ENCODE assay signal across 8 cellular contexts in the genomic region with DNA sequence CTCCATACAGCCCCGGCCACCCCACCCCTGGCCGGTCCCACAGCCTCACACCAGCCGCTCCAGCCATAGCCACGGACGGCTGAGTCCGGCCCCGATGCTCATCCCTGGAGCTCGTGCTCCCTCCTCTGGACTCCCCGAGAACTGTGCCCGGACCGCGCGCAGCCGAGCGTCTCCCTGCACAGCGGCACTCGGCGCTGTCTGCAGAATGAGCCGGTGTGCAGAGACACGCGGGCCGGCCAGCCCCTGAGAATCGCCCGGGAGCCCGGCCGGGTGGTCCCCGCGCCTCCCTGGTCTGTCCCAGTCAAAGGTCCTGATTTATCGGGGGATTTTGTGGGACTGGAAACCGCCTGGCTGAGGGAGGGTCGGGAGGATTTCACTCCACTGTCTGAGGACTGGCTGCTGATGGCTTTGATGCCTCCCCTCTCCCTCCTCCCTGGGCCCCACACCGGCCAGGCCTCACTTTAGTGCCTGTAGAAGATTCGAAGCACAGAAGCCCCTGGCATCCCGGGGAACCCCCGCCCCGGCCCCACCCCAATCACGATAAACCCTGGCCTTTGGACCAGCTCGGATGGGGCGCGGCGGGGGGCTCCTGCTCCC.
A peak's percentile ranks its signal among the peaks of the same experiment; 100 is the strongest.
DNase-seq lines count a peak whose midpoint lies in the region; ATAC-seq and TF ChIP-seq lines count a peak whose summit lies in the region.

No MANE protein-coding gene starts in this region.

- no peak for TF ChIP-seq POLR2A in HCT116 (IDR thresholded peaks at IDR 0.05; ENCODE audit: borderline replicate concordance, extremely low read depth, insufficient read depth, insufficient read length)
- no peak for TF ChIP-seq POLR2A in esophagus squamous epithelium (IDR thresholded peaks at IDR 0.05)

- no peaks in the 10 kb centered on the region for H3K9me3 ChIP-seq in CD4-positive, CD25-positive, alpha-beta regulatory T cell (ENCODE audit: control insufficient read depth in 2 of 2, low read length in 2 of 2)
- no peaks in the 10 kb centered on the region for H3K9me3 ChIP-seq in HCT116 (ENCODE audit: control insufficient read depth in 1 of 2, insufficient read depth in 1 of 2, low read depth in 1 of 2, low read length in 2 of 2)
- H3K9me3 ChIP-seq in esophagus squamous epithelium: no peaks in the 10 kb centered on the region

- no peak overlapping the region for H2AFZ ChIP-seq in HCT116 (ENCODE audit: low read depth, low read length, poor library complexity, severe bottlenecking)

- ATAC-seq in CD4-positive, CD25-positive, alpha-beta regulatory T cell (ENCODE audit: low read depth in 2 of 2): peak; percentile 70 to 80
- ATAC-seq in HCT116: peak; percentile 99
- peak; percentile 94 for ATAC-seq in stimulated activated naive CD8-positive, alpha-beta T cell treated with anti-CD3 and anti-CD28 coated beads, Interleukin-15, amount 100 ng/mL, for 72 hours
- ATAC-seq in GM18519 (IDR thresholded peaks at IDR 0.05; ENCODE audit: low FRiP score, unreplicated experiment): no peak

- H3K9me2 ChIP-seq in HCT116 (ENCODE audit: insufficient read depth): no peaks in the 10 kb centered on the region

- RAD21 ChIA-PET in HCT116 (lab: Charles Lee; ENCODE audit: low non-redundant PET in 1 of 2, low total read pairs in 2 of 2, uncharacterized antibody in 2 of 2, unreplicated experiment in 2 of 2): interaction anchor here (0.5 to 0.9 kb wide), 2 partner anchors 320 to 771 kb away, joined by 3 to 4 read pairs; no protein-coding TSS in a partner anchor

- peak; percentile 34 to 73 (median 58) for DNase-seq in CD4-positive, CD25-positive, alpha-beta regulatory T cell
- DNase-seq in HCT116 (ENCODE audit: low read depth, low spot score) (peak; percentile 10), NOMO-1 (lab: John Stamatoyannopoulos, UW; ENCODE audit: unreplicated experiment in 2 of 2) (peak; percentile 39 to 42), activated T-cell treated with anti-CD3 and anti-CD28 coated beads for 24 hours (ENCODE audit: low read depth) (peak; percentile 64), esophagus squamous epithelium (lab: John Stamatoyannopoulos, UW) (no peak), neural crest cell (ENCODE audit: low read depth, low spot score) (peak; percentile 83)
- DNase-seq in stimulated activated naive CD8-positive, alpha-beta T cell treated with anti-CD3 and anti-CD28 coated beads, Interleukin-15, amount 100 ng/mL, for 72 hours: peak; percentile 77 to 81

- H3K36me3 ChIP-seq in CD4-positive, CD25-positive, alpha-beta regulatory T cell (ENCODE audit: control insufficient read depth, insufficient read depth, low read length): no peaks in the 10 kb centered on the region
- H3K36me3 ChIP-seq in HCT116 (ENCODE audit: control insufficient read depth in 1 of 2, insufficient read depth in 2 of 2, low read length in 2 of 2) (no peaks in the 10 kb centered on the region), esophagus squamous epithelium (no peaks in the 10 kb centered on the region)

- H3K4me3 Mint-ChIP-seq in CD4-positive, CD25-positive, alpha-beta regulatory T cell: peak overlapping the region in 3 of 4 donors; percentile 68 to 96 (median 71)
- H3K4me3 Mint-ChIP-seq in neural crest cell: no peak overlapping the region
- H3K4me3 Mint-ChIP-seq in stimulated activated naive CD8-positive, alpha-beta T cell treated with anti-CD3 and anti-CD28 coated beads, Interleukin-15, amount 100 ng/mL, for 72 hours: peak overlapping the region; percentile 77 to 100

- H3K9ac ChIP-seq in HCT116 (ENCODE audit: low read length): no peak overlapping the region

- intact Hi-C loops in HCT116 (cut with micrococcal nuclease) (loop anchor here (5.0 kb wide), 1 partner anchor 408 kb away; no protein-coding TSS in a partner anchor), esophagus squamous epithelium (cut with DNase I) (no loop called here)

- no peak overlapping the region for H3K27ac Mint-ChIP-seq in CD4-positive, CD25-positive, alpha-beta regulatory T cell
- no peak overlapping the region for H3K27ac Mint-ChIP-seq in neural crest cell (ENCODE audit: unreplicated experiment)
- H3K27ac Mint-ChIP-seq in stimulated activated naive CD8-positive, alpha-beta T cell treated with anti-CD3 and anti-CD28 coated beads, Interleukin-15, amount 100 ng/mL, for 72 hours: peak overlapping the region in 1 of 2 donors; percentile 59

- no peaks in the 10 kb centered on the region for H3K79me2 ChIP-seq in HCT116 (ENCODE audit: insufficient read depth, low read length)

- WGBS in esophagus squamous epithelium, 2 donors: 0 to 10% methylated on average over 1 to 8 of the region's 41 CpGs

- peaks cover 2% of the 10 kb centered on the region for H3K27me3 ChIP-seq in CD4-positive, CD25-positive, alpha-beta regulatory T cell (ENCODE audit: control insufficient read depth, insufficient read depth, low read length)
- peaks cover 59% of the 10 kb centered on the region for H3K27me3 ChIP-seq in HCT116 (ENCODE audit: insufficient read depth, low read length)
- peaks cover 0 to 87% (median 3%) of the 10 kb centered on the region in 4 donors for H3K27me3 ChIP-seq in esophagus squamous epithelium

- no peaks in the 10 kb centered on the region for H3K9me3 Mint-ChIP-seq in CD4-positive, CD25-positive, alpha-beta regulatory T cell
- H3K9me3 Mint-ChIP-seq in neural crest cell: no peaks in the 10 kb centered on the region
- H3K9me3 Mint-ChIP-seq in stimulated activated naive CD8-positive, alpha-beta T cell treated with anti-CD3 and anti-CD28 coated beads, Interleukin-15, amount 100 ng/mL, for 72 hours: no peaks in the 10 kb centered on the region

- no peaks in the 10 kb centered on the region for H4K20me1 ChIP-seq in HCT116 (ENCODE audit: insufficient read depth)

- BruUV-seq in HCT116 (replicated peaks; lab: Mats Ljungman, UMichigan): no TSS peak

- CTCF ChIA-PET in HCT116 (lab: Charles Lee): interaction anchor here (1.0 kb wide), 2 partner anchors 288 to 942 kb away, joined by 3 to 5 read pairs; no protein-coding TSS in a partner anchor

- H3K4me1 ChIP-seq in CD4-positive, CD25-positive, alpha-beta regulatory T cell (ENCODE audit: control insufficient read depth, insufficient read depth, low read length, poor library complexity, severe bottlenecking): peaks cover 20% of the 10 kb centered on the region
- H3K4me1 ChIP-seq in HCT116 (ENCODE audit: control insufficient read depth in 1 of 2, insufficient read depth in 2 of 2, low read length in 2 of 2): no peaks in the 10 kb centered on the region
- H3K4me1 ChIP-seq in esophagus squamous epithelium: peaks cover 0 to 13% (median 6%) of the 10 kb centered on the region in 3 donors

- TF ChIP-seq CTCF in HCT116 (IDR thresholded peaks at IDR 0.05 in 2 of 3, conservative IDR thresholded peaks at IDR 0.05 in 1 of 3; ENCODE audit: borderline replicate concordance in 1 of 3, insufficient read depth in 1 of 3, low read depth in 2 of 3, low read length in 2 of 3) (peak; percentile 29 to 78 (median 66); a peak in 4 of 6 replicates), esophagus squamous epithelium (IDR thresholded peaks at IDR 0.05) (peak in 5 of 6 experiments; percentile 33 to 63 (median 51)), neural crest cell (conservative IDR thresholded peaks at IDR 0.05) (peak; percentile 82)

- TF ChIP-seq RAD21 in HCT116 (IDR thresholded peaks at IDR 0.05; ENCODE audit: low read depth): peak; percentile 80

- H3K4me2 ChIP-seq in HCT116 (ENCODE audit: low read length): peak overlapping the region; percentile 32; the same call in 1 of the 2 replicates

- peaks cover 37% of the 10 kb centered on the region for H3K27me3 Mint-ChIP-seq in CD4-positive, CD25-positive, alpha-beta regulatory T cell
- H3K27me3 Mint-ChIP-seq in neural crest cell (ENCODE audit: low read depth): peaks cover 79% of the 10 kb centered on the region
- peaks cover 40% of the 10 kb centered on the region for H3K27me3 Mint-ChIP-seq in stimulated activated naive CD8-positive, alpha-beta T cell treated with anti-CD3 and anti-CD28 coated beads, Interleukin-15, amount 100 ng/mL, for 72 hours

- H3K4me3 ChIP-seq in CD4-positive, CD25-positive, alpha-beta regulatory T cell (ENCODE audit: low read depth, low read length): no peak overlapping the region
- no peak overlapping the region for H3K4me3 ChIP-seq in HCT116 (replicated peaks in 1 of 2; ENCODE audit: low read depth in 1 of 2, low read length in 2 of 2)
- H3K4me3 ChIP-seq in esophagus squamous epithelium: peak overlapping the region; percentile 11 to 53 (median 24)

- H3K36me3 Mint-ChIP-seq in CD4-positive, CD25-positive, alpha-beta regulatory T cell: no peaks in the 10 kb centered on the region
- no peaks in the 10 kb centered on the region for H3K36me3 Mint-ChIP-seq in neural crest cell (ENCODE audit: low read depth)

- H3K27ac ChIP-seq in CD4-positive, CD25-positive, alpha-beta regulatory T cell (ENCODE audit: insufficient read depth, low read length, poor library complexity, severe bottlenecking): no peak overlapping the region
- H3K27ac ChIP-seq in HCT116 (ENCODE audit: low read depth, low read length) (no peak overlapping the region), esophagus squamous epithelium (no peak overlapping the region)

- peaks cover 5 to 17% (median 9%) of the 10 kb centered on the region in 4 donors for H3K4me1 Mint-ChIP-seq in CD4-positive, CD25-positive, alpha-beta regulatory T cell
- H3K4me1 Mint-ChIP-seq in neural crest cell: peaks cover 3% of the 10 kb centered on the region
- H3K4me1 Mint-ChIP-seq in stimulated activated naive CD8-positive, alpha-beta T cell treated with anti-CD3 and anti-CD28 coated beads, Interleukin-15, amount 100 ng/mL, for 72 hours: peaks cover 41% of the 10 kb centered on the region

- POLR2A ChIA-PET in HCT116 (lab: Charles Lee): no interaction called here

TF ChIP-seq in HCT116, 20 proteins besides CTCF, POLR2A, EP300 and RAD21 (continues in another document):
- TF ChIP-seq ELF1 (IDR thresholded peaks at IDR 0.05; ENCODE audit: borderline replicate concordance, low read depth) (no peak), SIN3A (IDR thresholded peaks at IDR 0.05; ENCODE audit: low read depth) (no peak), FOSL1 (IDR thresholded peaks at IDR 0.05; ENCODE audit: low read depth) (no peak), POLR2AphosphoS5 (IDR thresholded peaks at IDR 0.05; ENCODE audit: low read depth, low read length) (no peak), SRF (IDR thresholded peaks at IDR 0.05; ENCODE audit: low read depth) (no peak), SP1 (IDR thresholded peaks at IDR 0.05; ENCODE audit: low read depth) (no peak), ZNF274 (IDR thresholded peaks at IDR 0.05; ENCODE audit: low read depth, low read length) (no peak), CBX3 (IDR thresholded peaks at IDR 0.05; ENCODE audit: low read depth) (no peak), TCF7L2 (IDR thresholded peaks at IDR 0.05; ENCODE audit: borderline replicate concordance, extremely low read depth, insufficient read depth, insufficient read length) (no peak), JUND (IDR thresholded peaks at IDR 0.05) (no peak), ZFX (IDR thresholded peaks at IDR 0.05) (no peak), YY1 (IDR thresholded peaks at IDR 0.05; ENCODE audit: extremely low read depth, insufficient replicate concordance, low read depth, low read length) (no peak)
- TF ChIP-seq, protein P1, sequence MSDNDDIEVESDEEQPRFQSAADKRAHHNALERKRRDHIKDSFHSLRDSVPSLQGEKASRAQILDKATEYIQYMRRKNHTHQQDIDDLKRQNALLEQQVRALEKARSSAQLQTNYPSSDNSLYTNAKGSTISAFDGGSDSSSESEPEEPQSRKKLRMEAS (IDR thresholded peaks at IDR 0.05): no peak

Comparison
In these comparisons a context has a peak if more than half of its experiments do, and no peak if none do; other contexts are left out.
1. H3K4me3 ChIP-seq: peak in esophagus squamous epithelium (4 of 4); none in CD4-positive, CD25-positive, alpha-beta regulatory T cell (single experiment) and HCT116 (0 of 2).
2. Peak in every context shown above with its lines, with median percentiles within 50 percentile points of each other: CTCF ChIP-seq.